Comparison of ENCODE assay signal across 9 cellular contexts in genomic region chr19:43675269-43675879, GRCh38. TPM values are rescaled to one million over a fixed set of nuclear protein-coding genes. Genes with fewer than 3 reads are reported as not detected.
DNase-seq lines count a peak whose midpoint lies in the region; ATAC-seq and TF ChIP-seq lines count a peak whose summit lies in the region.
"Had no signal": no experiment of that assay in that cellular context is flagged by ENCODE, and none has a peak within 500 bp of the region (broad histone marks: within the 10 kb centered on the region; RNA-seq: fewer than 3 reads in every experiment).

No MANE protein-coding gene starts in this region.

- no peaks in the 10 kb centered on the region for H3K27me3 Mint-ChIP-seq in CD8-positive, alpha-beta T cell (ENCODE audit: low read depth)
- no peaks in the 10 kb centered on the region; the same call in none of the 2 replicates for H3K27me3 Mint-ChIP-seq in HFFc6 (ENCODE audit: insufficient read depth)
- no peaks in the 10 kb centered on the region for H3K27me3 Mint-ChIP-seq in activated T-helper 1 cell treated with anti-CD3 and anti-CD28 coated beads, Interleukin-12 subunit alpha, Interleukin-12 subunit beta, Interleukin-2, Interleukin-4 antibody, amounts not matched to agents 30 ng/mL and 10 ng/mL and 1 ng/mL, durations not matched to agents 14 hours and 24 hours and 36 hours (ENCODE audit: insufficient read depth)

- H3K27me3 ChIP-seq in CD8-positive, alpha-beta T cell (ENCODE audit: insufficient read depth, low read length) = no peaks in the 10 kb centered on the region
- no peaks in the 10 kb centered on the region for H3K27me3 ChIP-seq in mesenchymal stem cell (ENCODE audit: control insufficient read depth in 1 of 2, insufficient read depth in 1 of 2, low read length in 2 of 2)

- no peak overlapping the region for H3K23ac ChIP-seq in mesenchymal stem cell (ENCODE audit: low read length in 2 of 2)

- no peak overlapping the region for H3K18ac ChIP-seq in mesenchymal stem cell (ENCODE audit: low read depth in 1 of 2, low read length in 2 of 2)

- no peaks in the 10 kb centered on the region for H3K9me3 ChIP-seq in CD8-positive, alpha-beta T cell (ENCODE audit: low read length)
- no peaks in the 10 kb centered on the region for H3K9me3 ChIP-seq in mesenchymal stem cell (ENCODE audit: control insufficient read depth, low read length)

- no peak overlapping the region for H3K4ac ChIP-seq in mesenchymal stem cell (ENCODE audit: low read depth in 1 of 2, low read length in 2 of 2)

- intact Hi-C loops in CD8-positive, alpha-beta T cell (cut with DNase I, micrococcal nuclease) = no loop called here
- intact Hi-C loops in activated T-helper 1 cell treated with anti-CD3 and anti-CD28 coated beads, Interleukin-12 subunit alpha, Interleukin-12 subunit beta, Interleukin-2, Interleukin-4 antibody, amounts not matched to agents 30 ng/mL and 10 ng/mL and 1 ng/mL, durations not matched to agents 14 hours and 24 hours and 36 hours (cut with micrococcal nuclease) = no loop called here

- no peak for ATAC-seq in CD8-positive, alpha-beta T cell
- ATAC-seq in GM18520 (IDR thresholded peaks at IDR 0.05; ENCODE audit: unreplicated experiment) = no peak
- no peak for ATAC-seq in HG03196 (IDR thresholded peaks at IDR 0.05; ENCODE audit: unreplicated experiment)
- no peak for ATAC-seq in GM21515 (IDR thresholded peaks at IDR 0.05; ENCODE audit: unreplicated experiment)

- no peaks in the 10 kb centered on the region for H3K36me3 Mint-ChIP-seq in CD8-positive, alpha-beta T cell
- no peaks in the 10 kb centered on the region for H3K36me3 Mint-ChIP-seq in HFFc6 (ENCODE audit: low read depth)
- H3K36me3 Mint-ChIP-seq in activated T-helper 1 cell treated with anti-CD3 and anti-CD28 coated beads, Interleukin-12 subunit alpha, Interleukin-12 subunit beta, Interleukin-2, Interleukin-4 antibody, amounts not matched to agents 30 ng/mL and 10 ng/mL and 1 ng/mL, durations not matched to agents 14 hours and 24 hours and 36 hours (ENCODE audit: low read depth) = peaks cover 2% of the 10 kb centered on the region

- peak overlapping the region; percentile 34 for H3K27ac Mint-ChIP-seq in CD8-positive, alpha-beta T cell
- H3K27ac Mint-ChIP-seq in HFFc6 = peak overlapping the region; percentile 60
- peak overlapping the region; percentile 73 for H3K27ac Mint-ChIP-seq in activated T-helper 1 cell treated with anti-CD3 and anti-CD28 coated beads, Interleukin-12 subunit alpha, Interleukin-12 subunit beta, Interleukin-2, Interleukin-4 antibody, amounts not matched to agents 30 ng/mL and 10 ng/mL and 1 ng/mL, durations not matched to agents 14 hours and 24 hours and 36 hours

- POLR2A ChIA-PET in CD8-positive, alpha-beta T cell (lab: Charles Lee) = no interaction called here

- no peak overlapping the region for H2BK5ac ChIP-seq in mesenchymal stem cell (ENCODE audit: low read depth, low read length, poor library complexity, severe bottlenecking)

- no peak overlapping the region for H2BK120ac ChIP-seq in mesenchymal stem cell (ENCODE audit: low read depth, low read length)

- no peak overlapping the region for H2AFZ ChIP-seq in mesenchymal stem cell (ENCODE audit: low read depth, low read length)

- TF ChIP-seq CTCF in CD8-positive, alpha-beta T cell (IDR thresholded peaks at IDR 0.05) = no peak
- TF ChIP-seq CTCF in HFFc6 (IDR thresholded peaks at IDR 0.05) = no peak

- no peaks in the 10 kb centered on the region for H3K36me3 ChIP-seq in CD8-positive, alpha-beta T cell (ENCODE audit: insufficient read depth, low read length)
- H3K36me3 ChIP-seq in mesenchymal stem cell (ENCODE audit: control insufficient read depth in 1 of 2, insufficient read depth in 2 of 2, low read depth in 1 of 2, low read length in 2 of 2) = no peaks in the 10 kb centered on the region

- H4K8ac ChIP-seq in mesenchymal stem cell (ENCODE audit: low read length) = no peak overlapping the region

- CTCF ChIA-PET in CD8-positive, alpha-beta T cell (lab: Charles Lee) = no interaction called here

- no peak overlapping the region for H3K4me2 ChIP-seq in mesenchymal stem cell (ENCODE audit: low read length, poor library complexity, severe bottlenecking)

- H2AK5ac ChIP-seq in mesenchymal stem cell (ENCODE audit: low read length, severe bottlenecking) = no peak overlapping the region

- no peak overlapping the region for H3K4me3 Mint-ChIP-seq in CD8-positive, alpha-beta T cell
- H3K4me3 Mint-ChIP-seq in HFFc6 = peak overlapping the region; percentile 54
- H3K4me3 Mint-ChIP-seq in activated T-helper 1 cell treated with anti-CD3 and anti-CD28 coated beads, Interleukin-12 subunit alpha, Interleukin-12 subunit beta, Interleukin-2, Interleukin-4 antibody, amounts not matched to agents 30 ng/mL and 10 ng/mL and 1 ng/mL, durations not matched to agents 14 hours and 24 hours and 36 hours = peak overlapping the region; percentile 27

- no peaks in the 10 kb centered on the region for H3K4me1 ChIP-seq in CD8-positive, alpha-beta T cell (ENCODE audit: insufficient read depth, low read length)
- H3K4me1 ChIP-seq in mesenchymal stem cell (ENCODE audit: control insufficient read depth, insufficient read depth, low read depth, low read length) = peaks cover 13% of the 10 kb centered on the region

- H4K91ac ChIP-seq in mesenchymal stem cell (ENCODE audit: low read length) = peak overlapping the region; percentile 5

- H3K14ac ChIP-seq in mesenchymal stem cell (ENCODE audit: low read length in 2 of 2) = peak overlapping the region in 1 of 2 experiments; percentile 26

- peaks cover 5% of the 10 kb centered on the region for H3K4me1 Mint-ChIP-seq in CD8-positive, alpha-beta T cell (ENCODE audit: low read depth)
- peaks cover 34% of the 10 kb centered on the region for H3K4me1 Mint-ChIP-seq in HFFc6 (ENCODE audit: low read depth)
- peaks cover 16% of the 10 kb centered on the region for H3K4me1 Mint-ChIP-seq in activated T-helper 1 cell treated with anti-CD3 and anti-CD28 coated beads, Interleukin-12 subunit alpha, Interleukin-12 subunit beta, Interleukin-2, Interleukin-4 antibody, amounts not matched to agents 30 ng/mL and 10 ng/mL and 1 ng/mL, durations not matched to agents 14 hours and 24 hours and 36 hours (ENCODE audit: low read depth)

- H3K9ac ChIP-seq in mesenchymal stem cell (ENCODE audit: low read length) = peak overlapping the region; percentile 40

- no peak overlapping the region for H2BK15ac ChIP-seq in mesenchymal stem cell (ENCODE audit: low read depth, poor library complexity, severe bottlenecking)

- H2BK12ac ChIP-seq in mesenchymal stem cell (ENCODE audit: low read length in 2 of 2) = no peak overlapping the region

- H3K27ac ChIP-seq in CD8-positive, alpha-beta T cell (ENCODE audit: low read depth, low read length) = no peak overlapping the region
- H3K27ac ChIP-seq in mesenchymal stem cell (ENCODE audit: low read length, poor library complexity, severe bottlenecking) = no peak overlapping the region

- H3K9me3 Mint-ChIP-seq in CD8-positive, alpha-beta T cell = no peaks in the 10 kb centered on the region
- no peaks in the 10 kb centered on the region for H3K9me3 Mint-ChIP-seq in HFFc6
- no peaks in the 10 kb centered on the region for H3K9me3 Mint-ChIP-seq in activated T-helper 1 cell treated with anti-CD3 and anti-CD28 coated beads, Interleukin-12 subunit alpha, Interleukin-12 subunit beta, Interleukin-2, Interleukin-4 antibody, amounts not matched to agents 30 ng/mL and 10 ng/mL and 1 ng/mL, durations not matched to agents 14 hours and 24 hours and 36 hours

- no peaks in the 10 kb centered on the region for H3K79me1 ChIP-seq in mesenchymal stem cell (replicated peaks; ENCODE audit: low read length, poor library complexity, severe bottlenecking)

- DNase-seq in CD8-positive, alpha-beta T cell = no peak
- DNase-seq in HFFc6 (peak; percentile 30), mesenchymal stem cell (peak; percentile 19), HUDEP-2 (lab: John Stamatoyannopoulos, UW; ENCODE audit: unreplicated experiment in 76 of 76) (no peak)
- no peak for DNase-seq in activated T-helper 1 cell treated with anti-CD3 and anti-CD28 coated beads, Interleukin-12 subunit alpha, Interleukin-12 subunit beta, Interleukin-2, Interleukin-4 antibody, amounts not matched to agents 30 ng/mL and 10 ng/mL and 1 ng/mL, durations not matched to agents 14 hours and 24 hours and 36 hours (ENCODE audit: low spot score)

- H3K4me3 ChIP-seq in CD8-positive, alpha-beta T cell (ENCODE audit: low read depth, low read length) = no peak overlapping the region
- H3K4me3 ChIP-seq in mesenchymal stem cell (ENCODE audit: insufficient read depth in 1 of 2, low read depth in 1 of 2, low read length in 2 of 2) = peak overlapping the region in 1 of 2 experiments; percentile 9

- 49% methylated on average over 8 of the region's 8 CpGs for WGBS in mesenchymal stem cell

RNA-seq across cellular contexts. Expression of gene PLAUR, which starts 5.4 kb away (rescaled TPM):
- 1 to 10 TPM; 6.9 to 7.8 TPM for total RNA-seq in CD8-positive, alpha-beta T cell
- total RNA-seq in HFFc6 (2021; fragmentation: NEBNext Ultra II Directional; extraction: Animal tissue kit (Norgen Biotek cat#: 25700)) = 100 to 1,000 TPM; 123 to 163 (median 152) TPM
- 10.9 and 12.1 TPM in 2 replicates for total RNA-seq in activated T-helper 1 cell treated with anti-CD3 and anti-CD28 coated beads, Interleukin-12 subunit alpha, Interleukin-12 subunit beta, Interleukin-2, Interleukin-4 antibody, amounts not matched to agents 30 ng/mL and 10 ng/mL and 1 ng/mL, durations not matched to agents 14 hours and 24 hours and 36 hours
- polyA plus RNA-seq in mesenchymal stem cell (2013, experiment 1 of 2) = 83.9 TPM
- 83.9 TPM for polyA plus RNA-seq in mesenchymal stem cell (2013, experiment 2 of 2)

RNA-seq across cellular contexts. Expression of gene CADM4, which starts 35.7 kb away (rescaled TPM):
- total RNA-seq in CD8-positive, alpha-beta T cell = under 1 TPM in 1 of 2 experiments, not detected in 1; 0.19 TPM
- 1 to 10 TPM in 2 of 6 experiments, under 1 TPM in 4; 0.43 to 1.3 (median 0.82) TPM for total RNA-seq in HFFc6 (2021; fragmentation: NEBNext Ultra II Directional; extraction: Animal tissue kit (Norgen Biotek cat#: 25700))
- 0.32 and 0.39 TPM in 2 replicates for total RNA-seq in activated T-helper 1 cell treated with anti-CD3 and anti-CD28 coated beads, Interleukin-12 subunit alpha, Interleukin-12 subunit beta, Interleukin-2, Interleukin-4 antibody, amounts not matched to agents 30 ng/mL and 10 ng/mL and 1 ng/mL, durations not matched to agents 14 hours and 24 hours and 36 hours
- 6.9 TPM for polyA plus RNA-seq in mesenchymal stem cell (2013, experiment 1 of 2)
- 6.5 TPM for polyA plus RNA-seq in mesenchymal stem cell (2013, experiment 2 of 2)

RNA-seq across cellular contexts. Expression of gene IRGC, which starts 40.5 kb away (rescaled TPM):
- total RNA-seq in CD8-positive, alpha-beta T cell = not detected
- not detected for total RNA-seq in HFFc6 (2021; fragmentation: NEBNext Ultra II Directional; extraction: Animal tissue kit (Norgen Biotek cat#: 25700))
- not detected in 2 replicates for total RNA-seq in activated T-helper 1 cell treated with anti-CD3 and anti-CD28 coated beads, Interleukin-12 subunit alpha, Interleukin-12 subunit beta, Interleukin-2, Interleukin-4 antibody, amounts not matched to agents 30 ng/mL and 10 ng/mL and 1 ng/mL, durations not matched to agents 14 hours and 24 hours and 36 hours
- not detected for polyA plus RNA-seq in mesenchymal stem cell (2013, experiment 1 of 2)
- not detected for polyA plus RNA-seq in mesenchymal stem cell (2013, experiment 2 of 2)
- total RNA-seq: T-helper 1 cell treated with Interleukin-12 subunit alpha and Interleukin-12 subunit beta and Interleukin-4 antibody, amounts not matched to agents 30 ng/mL and 1 ng/mL, for 36 hours had no signal

RNA-seq across cellular contexts. Expression of gene ZNF428, which starts 55.9 kb away (rescaled TPM):
- total RNA-seq in CD8-positive, alpha-beta T cell = 10 to 100 TPM; 31.8 to 33.3 TPM
- 10 to 100 TPM; 32.2 to 42.2 (median 37.3) TPM for total RNA-seq in HFFc6 (2021; fragmentation: NEBNext Ultra II Directional; extraction: Animal tissue kit (Norgen Biotek cat#: 25700))
- 17.9 and 20.3 TPM in 2 replicates for total RNA-seq in activated T-helper 1 cell treated with anti-CD3 and anti-CD28 coated beads, Interleukin-12 subunit alpha, Interleukin-12 subunit beta, Interleukin-2, Interleukin-4 antibody, amounts not matched to agents 30 ng/mL and 10 ng/mL and 1 ng/mL, durations not matched to agents 14 hours and 24 hours and 36 hours
- 22.9 TPM for polyA plus RNA-seq in mesenchymal stem cell (2013, experiment 1 of 2)
- polyA plus RNA-seq in mesenchymal stem cell (2013, experiment 2 of 2) = 23.3 TPM

Comparison
In these comparisons a context has a peak if more than half of its experiments do, and no peak if none do; other contexts are left out.
1. DNase-seq: peak in HFFc6 (single experiment) and mesenchymal stem cell (single experiment); none in CD8-positive, alpha-beta T cell (0 of 7), activated T-helper 1 cell treated with anti-CD3 and anti-CD28 coated beads, Interleukin-12 subunit alpha, Interleukin-12 subunit beta, Interleukin-2, Interleukin-4 antibody, amounts not matched to agents 30 ng/mL and 10 ng/mL and 1 ng/mL, durations not matched to agents 14 hours and 24 hours and 36 hours (single experiment) and HUDEP-2 (0 of 76).
2. Peak in every context shown above with its lines, with median percentiles within 50 percentile points of each other: H3K27ac Mint-ChIP-seq.